Comparison of ENCODE assay signal across 1 cellular context in the genomic region with DNA sequence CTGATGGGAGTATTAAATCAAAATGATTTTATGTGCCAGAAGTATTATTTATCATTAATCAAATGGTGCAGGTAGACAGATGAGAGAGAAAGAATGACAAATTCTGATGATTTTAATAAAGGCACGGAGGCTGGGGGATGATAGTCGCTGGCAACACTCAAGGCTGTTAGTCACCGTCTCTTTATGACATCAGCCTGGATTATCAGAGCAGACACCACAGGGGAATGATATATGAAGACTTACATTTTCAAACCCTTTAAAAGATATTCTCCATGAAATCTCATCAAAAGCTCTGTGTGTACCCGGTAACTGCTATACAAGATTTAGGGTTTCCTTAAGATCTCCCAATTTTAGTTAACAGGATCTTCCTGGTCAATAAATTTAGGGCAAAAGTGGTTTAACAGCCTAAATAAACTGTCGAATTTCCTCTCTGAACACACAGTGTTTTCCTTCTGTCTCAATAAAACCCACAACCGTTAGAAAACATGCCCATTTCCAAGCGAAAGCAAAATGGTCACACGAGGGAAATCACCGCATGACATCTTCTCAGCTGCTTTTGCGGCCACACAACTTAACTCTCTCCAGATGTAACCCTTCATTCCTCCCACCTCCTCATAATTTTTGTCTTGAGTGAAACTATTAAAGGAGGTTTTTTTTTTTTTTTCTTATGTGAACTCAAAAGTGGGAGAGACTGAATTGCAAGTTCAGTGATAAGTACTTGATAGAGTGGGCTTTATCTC.
TF ChIP-seq lines count a peak whose summit lies in the region.

No MANE protein-coding gene starts in this region.

TF ChIP-seq in HEK293, 187 proteins besides CTCF, POLR2A, EP300 and RAD21 (continued from another document):
- no peak for TF ChIP-seq ZNF211 (tag by site-specific recombination; IDR thresholded peaks at IDR 0.05; ENCODE audit: low read depth)
- TF ChIP-seq ZNF37A (tag by site-specific recombination; IDR thresholded peaks at IDR 0.05) = no peak
- TF ChIP-seq ZNF335 (tag by site-specific recombination; conservative IDR thresholded peaks at IDR 0.05) = peak; percentile 26; the same call in 1 of the 2 replicates
- no peak for TF ChIP-seq ZNF76 (tag by site-specific recombination; IDR thresholded peaks at IDR 0.05; ENCODE audit: borderline replicate concordance, low read depth)
- no peak for TF ChIP-seq SCRT1 (tag by site-specific recombination; IDR thresholded peaks at IDR 0.05; ENCODE audit: borderline replicate concordance)
- TF ChIP-seq BCL6B (tag by site-specific recombination; IDR thresholded peaks at IDR 0.05) = no peak
- TF ChIP-seq ZNF664 (tag by site-specific recombination; IDR thresholded peaks at IDR 0.05) = 0 out of 2 replicates have a peak, but pooled peaks have one; percentile 12
- no peak for TF ChIP-seq ZNF701 (tag by site-specific recombination; IDR thresholded peaks at IDR 0.05)
- TF ChIP-seq YY2 (tag by site-specific recombination; IDR thresholded peaks at IDR 0.05) = no peak
- TF ChIP-seq ZNF501 (tag by site-specific recombination; IDR thresholded peaks at IDR 0.05) = no peak
- TF ChIP-seq ZNF791 (tag by site-specific recombination; IDR thresholded peaks at IDR 0.05) = no peak
- no peak for TF ChIP-seq ZNF121 (tag by site-specific recombination; IDR thresholded peaks at IDR 0.05)
- TF ChIP-seq ZNF140 (tag by site-specific recombination; IDR thresholded peaks at IDR 0.05) = no peak
- no peak for TF ChIP-seq ZFP41 (tag by site-specific recombination; IDR thresholded peaks at IDR 0.05; ENCODE audit: borderline replicate concordance)
- TF ChIP-seq ZNF133 (tag by site-specific recombination; IDR thresholded peaks at IDR 0.05) = no peak
- no peak for TF ChIP-seq KLF1 (tag by site-specific recombination; IDR thresholded peaks at IDR 0.05)
- TF ChIP-seq, protein P1, sequence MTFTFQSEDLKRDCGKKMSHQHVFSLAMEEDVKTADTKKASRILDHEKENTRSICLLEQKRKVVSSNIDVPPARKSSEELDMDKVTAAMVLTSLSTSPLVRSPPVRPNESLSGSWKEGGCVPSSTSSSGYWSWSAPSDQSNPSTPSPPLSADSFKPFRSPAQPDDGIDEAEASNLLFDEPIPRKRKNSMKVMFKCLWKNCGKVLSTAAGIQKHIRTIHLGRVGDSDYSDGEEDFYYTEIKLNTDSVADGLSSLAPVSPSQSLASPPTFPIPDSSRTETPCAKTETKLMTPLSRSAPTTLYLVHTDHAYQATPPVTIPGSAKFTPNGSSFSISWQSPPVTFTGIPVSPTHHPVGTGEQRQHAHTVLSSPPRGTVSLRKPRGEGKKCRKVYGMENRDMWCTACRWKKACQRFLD (tag by site-specific recombination; IDR thresholded peaks at IDR 0.05) = no peak
- TF ChIP-seq ZNF48 (tag by site-specific recombination; IDR thresholded peaks at IDR 0.05) = no peak
- no peak for TF ChIP-seq BCL11A (tag by site-specific recombination; IDR thresholded peaks at IDR 0.05; ENCODE audit: low read depth)
- TF ChIP-seq WT1 (tag by site-specific recombination; IDR thresholded peaks at IDR 0.05) = no peak
- peak; percentile 70; the same call in 1 of the 2 replicates for TF ChIP-seq ZBTB21 (tag by site-specific recombination; IDR thresholded peaks at IDR 0.05)
